8 cellular contexts compared by ENCODE assay signal in genomic region chr9:136052991-136053756, GRCh38. TPM values are rescaled to one million over a fixed set of nuclear protein-coding genes. Genes with fewer than 3 reads are reported as not detected.
A peak's percentile ranks its signal among the peaks of the same experiment; 100 is the strongest.
DNase-seq lines count a peak whose midpoint lies in the region; ATAC-seq, FAIRE-seq and TF ChIP-seq lines count a peak whose summit lies in the region.

No MANE protein-coding gene starts in this region.

- H3K36me3 ChIP-seq in HEK293 (ENCODE audit: control insufficient read depth in 2 of 2, insufficient read depth in 1 of 2, low read length in 2 of 2) (peaks cover 0 to 21% of the 10 kb centered on the region in 2 experiments; a peak in 1 of 3 replicates), kidney (ENCODE audit: control insufficient read depth in 1 of 2, insufficient read depth in 2 of 2, low read length in 2 of 2) (peaks cover 0 to 7% of the 10 kb centered on the region in 2 donors), stomach (peaks cover 11 to 22% (median 21%) of the 10 kb centered on the region in 4 donors)

- no peaks in the 10 kb centered on the region for H3K27me3 ChIP-seq in stomach

- FAIRE-seq in kidney (lab: Jason Lieb, UNC), result no peak

- CTCF ChIA-PET in HEK293 (lab: Yijun Ruan, JAX), result interaction anchor here (0.6 to 1.2 kb wide), 3 partner anchors 11 to 70 kb away, joined by 3 to 6 read pairs (median 4); no protein-coding TSS in a partner anchor

- in situ Hi-C loops in astrocyte of the cerebellum (cut with HindIII; ENCODE audit: low sequenced_read_pairs), result no loop called here

- H3K9me3 ChIP-seq in HEK293 (ENCODE audit: control insufficient read depth, insufficient read depth, low read depth, low read length), result no peaks in the 10 kb centered on the region
- H3K9me3 ChIP-seq in kidney (ENCODE audit: control insufficient read depth in 1 of 2, low read length in 2 of 2), result no peaks in the 10 kb centered on the region
- no peaks in the 10 kb centered on the region for H3K9me3 ChIP-seq in stomach

- POLR2A ChIA-PET in HEK293 (lab: Yijun Ruan, JAX), result interaction anchor here (1.2 to 2.0 kb wide), 4 partner anchors 11 to 65 kb away, joined by 4 to 14 read pairs (median 6); no protein-coding TSS in a partner anchor

- peaks cover 8% of the 10 kb centered on the region for H3K4me1 ChIP-seq in HEK293 (ENCODE audit: control insufficient read depth, insufficient read depth, low read length)
- peaks cover 5 to 18% of the 10 kb centered on the region in 2 donors for H3K4me1 ChIP-seq in kidney (ENCODE audit: control insufficient read depth in 1 of 2, insufficient read depth in 1 of 2, low read depth in 1 of 2, low read length in 2 of 2)
- H3K4me1 ChIP-seq in stomach, result peaks cover 66 to 100% (median 86%) of the 10 kb centered on the region in 4 donors

- H3K4me3 ChIP-seq in HEK293 (ENCODE audit: low read depth, low read length) (no peak overlapping the region), astrocyte of the cerebellum (ENCODE audit: low read depth, low read length) (peak overlapping the region; percentile 56), kidney (ENCODE audit: low read length in 2 of 2) (peak overlapping the region in 1 of 2 donors; percentile 52), stomach (peak overlapping the region; percentile 44 to 68 (median 54))

- H3K9ac ChIP-seq in kidney (ENCODE audit: low read length in 2 of 2), result peak overlapping the region in 1 of 2 donors; percentile 34

- TF ChIP-seq EP300 in stomach (IDR thresholded peaks at IDR 0.05), result no peak

- intact Hi-C loops in kidney (cut with DNase I) (no loop called here), stomach (cut with DNase I; ENCODE audit: low total_unique reads) (no loop called here)

- peak overlapping the region; percentile 98 for H3K27ac ChIP-seq in HEK293 (ENCODE audit: extremely low read depth, low read depth, low read length)
- peak overlapping the region; percentile 59 to 67 for H3K27ac ChIP-seq in kidney (ENCODE audit: low read depth in 2 of 2, low read length in 2 of 2)
- peak overlapping the region; percentile 52 to 90 (median 83) for H3K27ac ChIP-seq in stomach

- DNase-seq in astrocyte of the cerebellum (ENCODE audit: low read depth), result no peak
- DNase-seq in kidney, result peak; percentile 74
- DNase-seq in stomach, result no peak
- DNase-seq in activated gamma-delta T cell treated with Interleukin-2 at 50 U/mL for 16 hours, result no peak
- DNase-seq in superior temporal gyrus (ENCODE audit: extremely low spot score), result no peak

- ATAC-seq in HG03196 (IDR thresholded peaks at IDR 0.05; ENCODE audit: unreplicated experiment) (no peak), GM18861 (IDR thresholded peaks at IDR 0.05; ENCODE audit: unreplicated experiment) (no peak)

- 22 to 45% (median 32%) methylated on average over 16 to 23 of the region's 23 CpGs for WGBS in stomach, 5 donors

- no peak for TF ChIP-seq POLR2A in stomach (IDR thresholded peaks at IDR 0.05)

- TF ChIP-seq CTCF in HEK293 (tag by site-specific recombination; IDR thresholded peaks at IDR 0.05) (no peak), astrocyte of the cerebellum (IDR thresholded peaks at IDR 0.05; ENCODE audit: low read depth, low read length, missing control alignments) (no peak), kidney (IDR thresholded peaks at IDR 0.05; ENCODE audit: borderline replicate concordance, extremely low read depth, insufficient read depth) (no peak), stomach (IDR thresholded peaks at IDR 0.05) (no peak)

TF ChIP-seq in HEK293, 187 proteins besides CTCF, POLR2A, EP300 and RAD21:
- TF ChIP-seq KLF9 (tag by site-specific recombination; IDR thresholded peaks at IDR 0.05; ENCODE audit: low read depth) (no peak), ZNF600 (tag by site-specific recombination; IDR thresholded peaks at IDR 0.05) (0 out of 2 replicates have a peak, but pooled peaks have one; percentile 48), KLF1 (tag by site-specific recombination; IDR thresholded peaks at IDR 0.05) (peak; percentile 36), EGR2 (tag by site-specific recombination; IDR thresholded peaks at IDR 0.05; ENCODE audit: low read depth) (peak; percentile 61), PBX3 (CRISPR knock-in tag; IDR thresholded peaks at IDR 0.05) (0 out of 2 replicates have a peak, but pooled peaks have one; percentile 47), ZBTB8A (tag by site-specific recombination; IDR thresholded peaks at IDR 0.05) (0 out of 2 replicates have a peak, but pooled peaks have one; percentile 12), ZFHX2 (tag by site-specific recombination; conservative IDR thresholded peaks at IDR 0.05) (peak; percentile 62), ZNF776 (tag by site-specific recombination; IDR thresholded peaks at IDR 0.05; ENCODE audit: borderline replicate concordance) (no peak), ZNF341 (tag by site-specific recombination; IDR thresholded peaks at IDR 0.05; ENCODE audit: low read depth) (no peak), KLF8 (tag by site-specific recombination; IDR thresholded peaks at IDR 0.05) (no peak), ZBTB20 (tag by site-specific recombination; IDR thresholded peaks at IDR 0.05) (peak; percentile 64), ZIC2 (tag by site-specific recombination; IDR thresholded peaks at IDR 0.05) (peak; percentile 31)
- TF ChIP-seq, protein P1, sequence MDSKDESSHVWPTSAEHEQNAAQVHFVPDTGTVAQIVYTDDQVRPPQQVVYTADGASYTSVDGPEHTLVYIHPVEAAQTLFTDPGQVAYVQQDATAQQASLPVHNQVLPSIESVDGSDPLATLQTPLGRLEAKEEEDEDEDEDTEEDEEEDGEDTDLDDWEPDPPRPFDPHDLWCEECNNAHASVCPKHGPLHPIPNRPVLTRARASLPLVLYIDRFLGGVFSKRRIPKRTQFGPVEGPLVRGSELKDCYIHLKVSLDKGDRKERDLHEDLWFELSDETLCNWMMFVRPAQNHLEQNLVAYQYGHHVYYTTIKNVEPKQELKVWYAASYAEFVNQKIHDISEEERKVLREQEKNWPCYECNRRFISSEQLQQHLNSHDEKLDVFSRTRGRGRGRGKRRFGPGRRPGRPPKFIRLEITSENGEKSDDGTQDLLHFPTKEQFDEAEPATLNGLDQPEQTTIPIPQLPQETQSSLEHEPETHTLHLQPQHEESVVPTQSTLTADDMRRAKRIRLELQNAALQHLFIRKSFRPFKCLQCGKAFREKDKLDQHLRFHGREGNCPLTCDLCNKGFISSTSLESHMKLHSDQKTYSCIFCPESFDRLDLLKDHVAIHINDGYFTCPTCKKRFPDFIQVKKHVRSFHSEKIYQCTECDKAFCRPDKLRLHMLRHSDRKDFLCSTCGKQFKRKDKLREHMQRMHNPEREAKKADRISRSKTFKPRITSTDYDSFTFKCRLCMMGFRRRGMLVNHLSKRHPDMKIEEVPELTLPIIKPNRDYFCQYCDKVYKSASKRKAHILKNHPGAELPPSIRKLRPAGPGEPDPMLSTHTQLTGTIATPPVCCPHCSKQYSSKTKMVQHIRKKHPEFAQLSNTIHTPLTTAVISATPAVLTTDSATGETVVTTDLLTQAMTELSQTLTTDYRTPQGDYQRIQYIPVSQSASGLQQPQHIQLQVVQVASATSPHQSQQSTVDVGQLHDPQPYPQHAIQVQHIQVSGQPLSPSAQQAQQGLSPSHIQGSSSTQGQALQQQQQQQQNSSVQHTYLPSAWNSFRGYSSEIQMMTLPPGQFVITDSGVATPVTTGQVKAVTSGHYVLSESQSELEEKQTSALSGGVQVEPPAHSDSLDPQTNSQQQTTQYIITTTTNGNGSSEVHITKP (tag by site-specific recombination; IDR thresholded peaks at IDR 0.05), result peak; percentile 32; the same call in 1 of the 2 replicates

RNA-seq across cellular contexts. Expression of gene NACC2, which starts 41.9 kb away (rescaled TPM):
- total RNA-seq in kidney (30.9 TPM), stomach (10 to 100 TPM in 4 of 5 donors, 1 to 10 TPM in 1; 9.5 to 69.2 (median 16.1) TPM)
- polyA plus RNA-seq in kidney (ENCODE audit: insufficient read depth, low read depth, low replicate concordance) (7.1 TPM), stomach (1 to 10 TPM; 4.1 to 7.0 (median 6.6) TPM)
